9 cellular contexts compared by ENCODE assay signal in the genomic region with DNA sequence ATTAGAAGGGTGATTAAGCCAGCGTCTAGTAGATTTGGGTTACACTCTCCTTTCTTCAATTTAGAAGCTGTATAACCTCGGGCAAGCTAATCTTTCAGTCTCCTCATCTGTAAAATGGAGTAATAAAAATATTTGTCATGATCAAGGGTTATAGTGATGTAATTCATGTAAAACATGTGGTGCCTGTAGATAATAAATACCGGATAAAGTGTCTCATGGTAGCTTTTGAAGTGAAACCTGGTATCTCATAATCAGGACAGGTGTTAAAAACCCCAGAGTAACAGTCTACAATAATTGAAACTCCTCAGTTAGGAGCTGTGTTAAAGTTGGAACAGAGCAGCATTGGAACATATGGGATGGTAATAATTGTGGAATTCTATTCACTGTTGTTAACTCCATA. TPM values are rescaled to one million over a fixed set of nuclear protein-coding genes. Genes with fewer than 3 reads are reported as not detected.
DNase-seq lines count a peak whose midpoint lies in the region; ATAC-seq and TF ChIP-seq lines count a peak whose summit lies in the region.
"Had no signal": no experiment of that assay in that cellular context is flagged by ENCODE, and none has a peak within 500 bp of the region (broad histone marks: within the 10 kb centered on the region; RNA-seq: fewer than 3 reads in every experiment).

No MANE protein-coding gene starts in this region.

- H3K36me3 ChIP-seq in CD4-positive, alpha-beta memory T cell (ENCODE audit: insufficient read depth, low read length), result no peaks in the 10 kb centered on the region
- no peaks in the 10 kb centered on the region for H3K36me3 ChIP-seq in lower lobe of right lung
- no peaks in the 10 kb centered on the region for H3K36me3 ChIP-seq in tibial nerve
- H3K36me3 ChIP-seq: ascending aorta had no signal

- no peaks in the 10 kb centered on the region for H3K27me3 ChIP-seq in CD4-positive, alpha-beta memory T cell (ENCODE audit: insufficient read depth, low read length)
- H3K27me3 ChIP-seq in lower lobe of right lung (ENCODE audit: low read depth) (no peaks in the 10 kb centered on the region), tibial nerve (no peaks in the 10 kb centered on the region)
- H3K27me3 ChIP-seq: ascending aorta had no signal

- CTCF ChIA-PET in CD4-positive, alpha-beta memory T cell (lab: Charles Lee; ENCODE audit: partially characterized antibody), result interaction anchor here (0.8 to 3.4 kb wide), 5 partner anchors 85 to 309 kb away, joined by 3 to 9 read pairs (median 4); a partner anchor contains a TSS
- CTCF ChIA-PET in T-cell (lab: Charles Lee), result interaction anchor here (0.6 to 1.2 kb wide), 6 partner anchors 9 to 651 kb away, joined by 3 to 6 read pairs (median 3); a partner anchor contains a TSS

- H3K36me3 Mint-ChIP-seq in CD4-positive, alpha-beta memory T cell, result peaks cover 0 to 8% of the 10 kb centered on the region in 2 donors
- H3K36me3 Mint-ChIP-seq in T-cell, result no peaks in the 10 kb centered on the region

- peak overlapping the region; percentile 93 to 100 (median 96) for H3K4me3 Mint-ChIP-seq in CD4-positive, alpha-beta memory T cell
- peak overlapping the region; percentile 85 to 99 (median 90) for H3K4me3 Mint-ChIP-seq in T-cell

- peaks cover 0 to 2% of the 10 kb centered on the region in 2 donors for H3K27me3 Mint-ChIP-seq in CD4-positive, alpha-beta memory T cell
- H3K27me3 Mint-ChIP-seq in T-cell, result peaks cover 4% of the 10 kb centered on the region in 2 donors

- no peak for TF ChIP-seq EP300 in tibial nerve (IDR thresholded peaks at IDR 0.05)

- peaks cover 18 to 46% (median 31%) of the 10 kb centered on the region in 4 donors for H3K4me1 Mint-ChIP-seq in CD4-positive, alpha-beta memory T cell
- peaks cover 27 to 36% (median 31%) of the 10 kb centered on the region in 3 donors for H3K4me1 Mint-ChIP-seq in T-cell

- no peak for TF ChIP-seq POLR2A in tibial nerve (IDR thresholded peaks at IDR 0.05)

- peak in 4 of 5 donors; percentile 33 to 47 (median 38) for DNase-seq in CD4-positive, alpha-beta memory T cell
- DNase-seq in T-cell (no peak), lower lobe of right lung (no peak), tibial nerve (ENCODE audit: low spot score in 2 of 2) (no peak), C1 segment of cervical spinal cord (lab: John Stamatoyannopoulos, UW) (no peak), ureter (ENCODE audit: low spot score) (no peak)
- no peak for DNase-seq in stimulated activated CD4-positive, alpha-beta T cell treated with anti-CD3 and anti-CD28 coated beads, Interleukin-12 subunit alpha, Interleukin-12 subunit beta, amount 100 ng/mL, for 4 hours

- H3K27ac ChIP-seq in 22Rv1 (peak overlapping the region; percentile 91; the same call in 1 of the 2 replicates), lower lobe of right lung (peak overlapping the region; percentile 91), tibial nerve (no peak overlapping the region)
- H3K27ac ChIP-seq in CD4-positive, alpha-beta memory T cell (ENCODE audit: low read depth, low read length), result peak overlapping the region; percentile 90

- POLR2A ChIA-PET in CD4-positive, alpha-beta memory T cell (lab: Charles Lee; ENCODE audit: partially characterized antibody), result interaction anchor here (0.6 to 2.7 kb wide), 6 partner anchors 24 to 638 kb away, joined by 3 to 18 read pairs (median 6); a partner anchor contains a TSS
- POLR2A ChIA-PET in T-cell (lab: Charles Lee), result interaction anchor here (0.5 to 0.6 kb wide), 2 partner anchors 23 to 165 kb away, joined by 3 to 4 read pairs; no protein-coding TSS in a partner anchor

- no peak for TF ChIP-seq CTCF in 22Rv1 (IDR thresholded peaks at IDR 0.05)
- no peak for TF ChIP-seq CTCF in lower lobe of right lung (IDR thresholded peaks at IDR 0.05)
- no peak for TF ChIP-seq CTCF in tibial nerve (IDR thresholded peaks at IDR 0.05)

- intact Hi-C loops in CD4-positive, alpha-beta memory T cell (cut with micrococcal nuclease), result loop anchor here (5.0 to 10.0 kb wide), 4 partner anchors 84 to 524 kb away; a partner anchor contains a TSS
- intact Hi-C loops in lower lobe of right lung (cut with DNase I), result no loop called here

- no peaks in the 10 kb centered on the region for H3K9me3 ChIP-seq in CD4-positive, alpha-beta memory T cell (ENCODE audit: control insufficient read depth in 1 of 2, low read length in 2 of 2)
- H3K9me3 ChIP-seq in lower lobe of right lung (no peaks in the 10 kb centered on the region), tibial nerve (no peaks in the 10 kb centered on the region)
- H3K9me3 ChIP-seq: ascending aorta had no signal

- WGBS in tibial nerve, 2 donors, result 80 to 83% methylated on average over 3 of the region's 3 CpGs

- H3K9me3 Mint-ChIP-seq in CD4-positive, alpha-beta memory T cell, result peaks cover 0 to 5% (median 0%) of the 10 kb centered on the region in 8 donors
- no peaks in the 10 kb centered on the region for H3K9me3 Mint-ChIP-seq in T-cell

- H3K4me3 ChIP-seq in CD4-positive, alpha-beta memory T cell (ENCODE audit: low read length in 2 of 2), result no peak overlapping the region
- H3K4me3 ChIP-seq in lower lobe of right lung (no peak overlapping the region), tibial nerve (no peak overlapping the region)

- peak overlapping the region; percentile 96 to 100 (median 99) for H3K27ac Mint-ChIP-seq in CD4-positive, alpha-beta memory T cell
- peak overlapping the region; percentile 95 to 99 for H3K27ac Mint-ChIP-seq in T-cell

- H3K4me1 ChIP-seq in CD4-positive, alpha-beta memory T cell (ENCODE audit: insufficient read depth, low read length), result peaks cover 31% of the 10 kb centered on the region
- H3K4me1 ChIP-seq in lower lobe of right lung (peaks cover 8% of the 10 kb centered on the region), tibial nerve (peaks cover 0 to 21% (median 8%) of the 10 kb centered on the region in 4 donors)

- ATAC-seq in T-cell (replicated peaks in 1 of 4) (no peak), lower lobe of right lung (no peak)

RNA-seq across cellular contexts. Expression of a gene that starts 0.9 kb away (rescaled TPM):
- 1 to 10 TPM in 1 of 2 experiments, under 1 TPM in 1; 0.99 to 1.2 TPM for total RNA-seq in CD4-positive, alpha-beta memory T cell
- under 1 TPM in 1 of 2 donors, not detected in 1; 0.10 TPM for polyA plus RNA-seq in CD4-positive, alpha-beta memory T cell
- total RNA-seq in T-cell (1 to 10 TPM in 4 of 5 donors, under 1 TPM in 1; 0.55 to 3.8 (median 1.7) TPM), lower lobe of right lung (1.5 TPM), tibial nerve (1 to 10 TPM in 2 of 4 donors, under 1 TPM in 2; under 0.01 to 1.3 (median 0.99) TPM), ureter (1.2 TPM)
- total RNA-seq: ascending aorta had no signal

RNA-seq across cellular contexts. Expression of a gene that starts 24.0 kb away (rescaled TPM):
- 10 to 100 TPM; 13.6 to 15.1 TPM for total RNA-seq in CD4-positive, alpha-beta memory T cell
- polyA plus RNA-seq in CD4-positive, alpha-beta memory T cell, result 10 to 100 TPM; 19.4 to 25.0 TPM
- 10 to 100 TPM; 17.4 to 24.7 (median 18.9) TPM for total RNA-seq in T-cell
- total RNA-seq in lower lobe of right lung, result 5.3 TPM
- total RNA-seq in tibial nerve, result 10 to 100 TPM in 1 of 4 donors, 1 to 10 TPM in 3; 4.3 to 11.4 (median 8.3) TPM
- 8.4 TPM for total RNA-seq in ureter

RNA-seq across cellular contexts. Expression of a gene that starts 28.3 kb away (rescaled TPM):
- 10 to 100 TPM; 31.7 to 32.4 TPM for total RNA-seq in CD4-positive, alpha-beta memory T cell
- polyA plus RNA-seq in CD4-positive, alpha-beta memory T cell, result 10 to 100 TPM; 41.9 to 49.3 TPM
- total RNA-seq in T-cell (10 to 100 TPM; 19.9 to 31.5 (median 27.2) TPM), lower lobe of right lung (24.8 TPM), tibial nerve (10 to 100 TPM; 21.6 to 43.9 (median 33.0) TPM), ureter (28.9 TPM)

Comparison
In these comparisons a context has a peak if more than half of its experiments do, and no peak if none do; other contexts are left out.
1. H3K27ac ChIP-seq: peak in 22Rv1 (single experiment), CD4-positive, alpha-beta memory T cell (single experiment) and lower lobe of right lung (single experiment); none in tibial nerve (0 of 4).
2. DNase-seq: peak in CD4-positive, alpha-beta memory T cell (4 of 5); none in T-cell (0 of 34), lower lobe of right lung (single experiment), stimulated activated CD4-positive, alpha-beta T cell treated with anti-CD3 and anti-CD28 coated beads, Interleukin-12 subunit alpha, Interleukin-12 subunit beta, amount 100 ng/mL, for 4 hours (single experiment), tibial nerve (0 of 2), C1 segment of cervical spinal cord (0 of 14) and ureter (single experiment).